ENCODE assay signal across 18 cellular contexts in the genomic region with DNA sequence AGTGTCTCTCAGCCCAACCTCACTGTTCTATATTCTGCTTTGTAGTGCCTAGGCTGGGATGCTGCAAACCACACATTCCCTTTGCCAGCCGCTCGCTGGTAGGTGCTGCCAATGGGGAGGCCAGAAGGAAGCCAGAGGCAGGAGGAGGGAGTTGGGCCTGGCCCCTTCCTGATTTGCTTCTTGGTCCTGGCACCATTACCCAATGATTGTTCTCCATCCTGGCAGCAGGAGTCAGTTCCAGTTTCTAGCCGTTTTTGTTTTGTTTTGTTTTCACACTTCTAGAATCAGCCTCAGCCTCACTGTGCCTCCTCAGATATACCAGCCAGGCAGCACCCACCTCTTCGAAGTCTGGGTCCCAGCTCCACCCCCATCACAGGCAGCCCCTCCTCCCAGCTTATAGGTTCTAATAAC. TPM values are rescaled to one million over a fixed set of nuclear protein-coding genes. Genes with fewer than 3 reads are reported as not detected.
DNase-seq lines count a peak whose midpoint lies in the region; ATAC-seq and TF ChIP-seq lines count a peak whose summit lies in the region.
"Had no signal": no experiment of that assay in that cellular context is flagged by ENCODE, and none has a peak within 500 bp of the region (broad histone marks: within the 10 kb centered on the region; RNA-seq: fewer than 3 reads in every experiment).

No MANE protein-coding gene starts in this region.

- H3K4me2 ChIP-seq in skeletal muscle satellite cell (ENCODE audit: low read length), result peak overlapping the region; percentile 5
- H3K4me2 ChIP-seq: hepatocyte, neural progenitor cell had no signal

- H3K27me3 ChIP-seq in skeletal muscle satellite cell (ENCODE audit: control insufficient read depth, insufficient read depth, low read length), result peaks cover 82% of the 10 kb centered on the region
- H3K27me3 ChIP-seq: hepatocyte, left lung, neural progenitor cell, SJSA1 had no signal

- H3K9ac ChIP-seq in skeletal muscle satellite cell (ENCODE audit: low read depth, low read length), result no peak overlapping the region
- H3K9ac ChIP-seq: neural progenitor cell had no signal

- H3K4me3 ChIP-seq in NB4 (ENCODE audit: low read depth, low read length) (no peak overlapping the region), skeletal muscle satellite cell (ENCODE audit: low read length) (no peak overlapping the region)
- H3K4me3 ChIP-seq: HAP-1, hepatocyte, left lung, neural progenitor cell, SJSA1 had no signal

- H3K9me3 Mint-ChIP-seq in activated CD4-positive, alpha-beta memory T cell treated with anti-CD3 and anti-CD28 coated beads for 36 hours, result no peaks in the 10 kb centered on the region
- H3K9me3 Mint-ChIP-seq: CD8-positive, alpha-beta memory T cell; neural progenitor cell had no signal

- DNase-seq in NCI-H2171 treated with DMSO at 0.1 percent for 48 hours (lab: John Stamatoyannopoulos, UW) (peak; percentile 56), NCI-H2171 (lab: John Stamatoyannopoulos, UW) (no peak), NB4 (ENCODE audit: low read depth) (peak; percentile 25), cerebellum (ENCODE audit: low spot score) (peak; percentile 61)
- no peak for DNase-seq in activated CD4-positive, alpha-beta memory T cell treated with anti-CD3 and anti-CD28 coated beads for 36 hours
- DNase-seq: activated CD8-positive, alpha-beta memory T cell treated with anti-CD3 and anti-CD28 coated beads, Interleukin-2, amount 50 U/mL, for 4 hours; erythroblast; GDM1; left lung had no signal

- intact Hi-C loops in activated CD4-positive, alpha-beta memory T cell treated with anti-CD3 and anti-CD28 coated beads for 36 hours (cut with micrococcal nuclease), result no loop called here

- H3K4me3 Mint-ChIP-seq in activated CD4-positive, alpha-beta memory T cell treated with anti-CD3 and anti-CD28 coated beads for 36 hours, result no peak overlapping the region
- H3K4me3 Mint-ChIP-seq: activated naive CD8-positive, alpha-beta T cell; neural progenitor cell had no signal

- no peak for TF ChIP-seq POLR2A in NB4 (IDR thresholded peaks at IDR 0.05; ENCODE audit: extremely low read depth, insufficient read length)

- no peaks in the 10 kb centered on the region for H3K4me1 Mint-ChIP-seq in activated CD4-positive, alpha-beta memory T cell treated with anti-CD3 and anti-CD28 coated beads for 36 hours (ENCODE audit: low read depth)

- H3K36me3 Mint-ChIP-seq in activated CD4-positive, alpha-beta memory T cell treated with anti-CD3 and anti-CD28 coated beads for 36 hours, result no peaks in the 10 kb centered on the region
- H3K36me3 Mint-ChIP-seq: activated naive CD8-positive, alpha-beta T cell; CD8-positive, alpha-beta memory T cell; neural progenitor cell had no signal

- no peak for TF ChIP-seq CTCF in NB4 (IDR thresholded peaks at IDR 0.05; ENCODE audit: low read depth, low read length)

- CTCF ChIA-PET in activated CD4-positive, alpha-beta memory T cell treated with anti-CD3 and anti-CD28 coated beads for 36 hours (lab: Charles Lee), result interaction anchor here (1.7 kb wide), 1 partner anchor 14 kb away, joined by 5 read pairs; no protein-coding TSS in a partner anchor

- peaks cover 18% of the 10 kb centered on the region for H3K4me1 ChIP-seq in skeletal muscle satellite cell (ENCODE audit: control insufficient read depth, insufficient read depth, low read length)
- H3K4me1 ChIP-seq: HAP-1, left lung, SJSA1 had no signal

- no peak overlapping the region for H3K27ac Mint-ChIP-seq in activated CD4-positive, alpha-beta memory T cell treated with anti-CD3 and anti-CD28 coated beads for 36 hours
- H3K27ac Mint-ChIP-seq: activated naive CD8-positive, alpha-beta T cell; CD8-positive, alpha-beta memory T cell; neural progenitor cell had no signal

- H3K9me3 ChIP-seq in skeletal muscle satellite cell (replicated peaks; ENCODE audit: low read length), result no peaks in the 10 kb centered on the region
- H3K9me3 ChIP-seq: HAP-1, left lung, SJSA1 had no signal

- no peaks in the 10 kb centered on the region for H3K36me3 ChIP-seq in skeletal muscle satellite cell (ENCODE audit: insufficient read depth, low read length)
- H3K36me3 ChIP-seq: HAP-1, left lung, neural progenitor cell, SJSA1 had no signal

- POLR2A ChIA-PET in activated CD4-positive, alpha-beta memory T cell treated with anti-CD3 and anti-CD28 coated beads for 36 hours (lab: Charles Lee), result no interaction called here

- peaks cover 19% of the 10 kb centered on the region for H3K27me3 Mint-ChIP-seq in activated CD4-positive, alpha-beta memory T cell treated with anti-CD3 and anti-CD28 coated beads for 36 hours

- no peak for ATAC-seq in HG02970 (IDR thresholded peaks at IDR 0.05; ENCODE audit: low FRiP score, unreplicated experiment)
- no peak for ATAC-seq in GM21423 (IDR thresholded peaks at IDR 0.05; ENCODE audit: unreplicated experiment)
- ATAC-seq: left lung had no signal

RNA-seq across cellular contexts. Expression of gene LOXL4, which starts 27.4 kb away (rescaled TPM):
- total RNA-seq in cerebellum, result 0.27 TPM
- total RNA-seq in skeletal muscle satellite cell (2012; rRNA removed), result 2.0 and 2.4 TPM in 2 replicates
- not detected for total RNA-seq in activated CD4-positive, alpha-beta memory T cell treated with anti-CD3 and anti-CD28 coated beads for 36 hours
- total RNA-seq: CD8-positive, alpha-beta memory T cell had no signal

Comparison
In these comparisons a context has a peak if more than half of its experiments do, and no peak if none do; other contexts are left out.
1. DNase-seq: peak in NCI-H2171 treated with DMSO at 0.1 percent for 48 hours (single experiment), NB4 (single experiment) and cerebellum (single experiment); none in NCI-H2171 (single experiment) and activated CD4-positive, alpha-beta memory T cell treated with anti-CD3 and anti-CD28 coated beads for 36 hours (single experiment).